Comparison of ENCODE assay signal across 1 cellular context in genomic region chr5:92887254-92887653, GRCh38.
A peak's percentile ranks its signal among the peaks of the same experiment; 100 is the strongest.
TF ChIP-seq lines count a peak whose summit lies in the region.

No MANE protein-coding gene starts in this region.

TF ChIP-seq in HepG2, 621 proteins besides CTCF, POLR2A, EP300 and RAD21 (continued from another document):
- TF ChIP-seq ZNF407 (CRISPR knock-in tag; IDR thresholded peaks at IDR 0.05; ENCODE audit: not compliant biosample characterization) (no peak), ZBTB43 (CRISPR knock-in tag; conservative IDR thresholded peaks at IDR 0.05) (peak; percentile 88), ZNF570 (CRISPR knock-in tag; IDR thresholded peaks at IDR 0.05; ENCODE audit: borderline replicate concordance) (no peak), KLF6 (CRISPR knock-in tag; IDR thresholded peaks at IDR 0.05) (0 out of 2 replicates have a peak, but pooled peaks have one; percentile 54), LBX2 (CRISPR knock-in tag; IDR thresholded peaks at IDR 0.05; ENCODE audit: borderline replicate concordance) (no peak), BCL6 (CRISPR knock-in tag; IDR thresholded peaks at IDR 0.05) (peak; percentile 85), GTF2F1 (IDR thresholded peaks at IDR 0.05; ENCODE audit: low read length) (no peak), ZNF772 (CRISPR knock-in tag; IDR thresholded peaks at IDR 0.05) (0 out of 2 replicates have a peak, but pooled peaks have one; percentile 47), TAF15 (IDR thresholded peaks at IDR 0.05; ENCODE audit: low read depth, low read length, poor library complexity, severe bottlenecking) (no peak), ZNF543 (CRISPR knock-in tag; IDR thresholded peaks at IDR 0.05) (no peak), MEF2D (CRISPR knock-in tag; IDR thresholded peaks at IDR 0.05) (peak; percentile 75), MTA1 (CRISPR knock-in tag; IDR thresholded peaks at IDR 0.05; ENCODE audit: borderline replicate concordance) (no peak), PAX8 (CRISPR knock-in tag; IDR thresholded peaks at IDR 0.05; ENCODE audit: borderline replicate concordance) (no peak), ZNF678 (CRISPR knock-in tag; IDR thresholded peaks at IDR 0.05) (no peak), ONECUT2 (CRISPR knock-in tag; IDR thresholded peaks at IDR 0.05) (peak; percentile 79), ZNF33B (CRISPR knock-in tag; IDR thresholded peaks at IDR 0.05) (no peak), IRX3 (CRISPR knock-in tag; IDR thresholded peaks at IDR 0.05; ENCODE audit: borderline replicate concordance, low read depth) (no peak), EHMT2 (IDR thresholded peaks at IDR 0.05; ENCODE audit: borderline replicate concordance, low read depth, low read length) (no peak; the same call in 1 of the 2 replicates), ZNF605 (CRISPR knock-in tag; IDR thresholded peaks at IDR 0.05) (no peak), ZNF207 (IDR thresholded peaks at IDR 0.05; ENCODE audit: borderline replicate concordance) (no peak), ERF (CRISPR knock-in tag; IDR thresholded peaks at IDR 0.05) (peak; percentile 73; the same call in 1 of the 2 replicates), SRSF4 (IDR thresholded peaks at IDR 0.05; ENCODE audit: low read depth, low read length, poor library complexity, severe bottlenecking) (no peak), NFKB2 (CRISPR knock-in tag; IDR thresholded peaks at IDR 0.05; ENCODE audit: borderline replicate concordance) (no peak), ATF3 (CRISPR knock-in tag; IDR thresholded peaks at IDR 0.05) (peak; percentile 72; the same call in 1 of the 2 replicates), ZNF569 (CRISPR knock-in tag; IDR thresholded peaks at IDR 0.05; ENCODE audit: borderline replicate concordance) (no peak), ZNF432 (CRISPR knock-in tag; IDR thresholded peaks at IDR 0.05; ENCODE audit: borderline replicate concordance) (no peak), NCOA2 (CRISPR knock-in tag; IDR thresholded peaks at IDR 0.05) (peak; percentile 98), ZNF234 (CRISPR knock-in tag; conservative IDR thresholded peaks at IDR 0.05) (no peak), KLF11 (CRISPR knock-in tag; IDR thresholded peaks at IDR 0.05) (0 out of 2 replicates have a peak, but pooled peaks have one; percentile 39)
